In genomic region chr5:127650022-127650421, GRCh38 we compare ENCODE assay signal across 19 cellular contexts. TPM values are rescaled to one million over a fixed set of nuclear protein-coding genes. Genes with fewer than 3 reads are reported as not detected.
DNase-seq lines count a peak whose midpoint lies in the region; ATAC-seq lines count a peak whose summit lies in the region.
"Had no signal": no experiment of that assay in that cellular context is flagged by ENCODE, and none has a peak within 500 bp of the region (broad histone marks: within the 10 kb centered on the region; RNA-seq: fewer than 3 reads in every experiment).

No MANE protein-coding gene starts in this region.

- H3K4me1 ChIP-seq in right cardiac atrium (ENCODE audit: control insufficient read depth, insufficient read depth, low read length) (peaks cover 4% of the 10 kb centered on the region), rectal smooth muscle tissue (ENCODE audit: control insufficient read depth, insufficient read depth, low read length) (peaks cover 36% of the 10 kb centered on the region)

- H3K27ac ChIP-seq in right cardiac atrium (ENCODE audit: low read length) = no peak overlapping the region
- H3K27ac ChIP-seq in rectal smooth muscle tissue (ENCODE audit: low read depth, low read length) = peak overlapping the region; percentile 27
- H3K27ac ChIP-seq: prostate gland, SK-N-MC had no signal

- intact Hi-C loops in right cardiac atrium (cut with DNase I) = no loop called here

- no peak overlapping the region for H3K4me3 ChIP-seq in right cardiac atrium (ENCODE audit: low read length)
- H3K4me3 ChIP-seq in rectal smooth muscle tissue (ENCODE audit: low read length) = no peak overlapping the region
- H3K4me3 ChIP-seq: prostate gland, SK-N-MC had no signal

- no peaks in the 10 kb centered on the region for H3K27me3 ChIP-seq in right cardiac atrium (ENCODE audit: control insufficient read depth, insufficient read depth)
- no peaks in the 10 kb centered on the region for H3K27me3 ChIP-seq in rectal smooth muscle tissue (ENCODE audit: control insufficient read depth, insufficient read depth, low read length)

- H3K36me3 ChIP-seq in rectal smooth muscle tissue (ENCODE audit: control insufficient read depth, insufficient read depth, low read length) = no peaks in the 10 kb centered on the region
- H3K36me3 ChIP-seq: prostate gland had no signal

- no peak overlapping the region for H3K9ac ChIP-seq in rectal smooth muscle tissue (ENCODE audit: low read length)

- WGBS in right cardiac atrium = 16% methylated on average over 2 of the region's 2 CpGs

- H3K9me3 ChIP-seq in right cardiac atrium (ENCODE audit: control insufficient read depth, low read length) = no peaks in the 10 kb centered on the region
- H3K9me3 ChIP-seq: prostate gland had no signal

- ATAC-seq in HG02678 (IDR thresholded peaks at IDR 0.05; ENCODE audit: unreplicated experiment) (peak; percentile 54), right cardiac atrium (peak in 1 of 2 donors; percentile 66), GM21717 (IDR thresholded peaks at IDR 0.05; ENCODE audit: unreplicated experiment) (no peak), HG02588 (IDR thresholded peaks at IDR 0.05; ENCODE audit: unreplicated experiment) (no peak), HG03571 (IDR thresholded peaks at IDR 0.05; ENCODE audit: unreplicated experiment) (no peak)

- DNase-seq in amniotic epithelial cell (ENCODE audit: low read depth) (peak; percentile 38), right cardiac atrium (peak; percentile 24 to 60 (median 55)), DMS153 treated with DMSO at 0.1 percent for 48 hours (lab: John Stamatoyannopoulos, UW; ENCODE audit: unreplicated experiment) (no peak)
- DNase-seq: activated CD4-positive, alpha-beta T cell treated with anti-CD3 and anti-CD28 coated beads for 48 hours; activated naive CD4-positive, alpha-beta T cell treated with anti-CD3 and anti-CD28 coated beads, Interleukin-2, amount 10 ng/mL, durations not matched to agents 7 days and 5 days; central memory CD4-positive, alpha-beta T cell; naive B cell; NCI-H1694 treated with DMSO at 0.1 percent for 48 hours; NCI-H510A treated with DMSO at 0.1 percent for 48 hours; stimulated activated CD4-positive, alpha-beta T cell treated with anti-CD3 and anti-CD28 coated beads, Interleukin-2, amount 100 ng/mL, for 24 hours had no signal

RNA-seq across cellular contexts. Expression of gene CTXN3, which starts 1.1 kb away (rescaled TPM):
- not detected for total RNA-seq in right cardiac atrium
- polyA plus RNA-seq in right cardiac atrium = not detected
- total RNA-seq: HT-29, kidney epithelial cell, prostate gland had no signal

RNA-seq across cellular contexts. Expression of gene CCDC192, which starts 53.2 kb away (rescaled TPM):
- not detected for total RNA-seq in right cardiac atrium
- 0.43 TPM for polyA plus RNA-seq in right cardiac atrium
- total RNA-seq: HT-29, kidney epithelial cell, prostate gland had no signal
